8 cellular contexts compared by ENCODE assay signal in genomic region chr6:37256692-37257319, GRCh38. TPM values are rescaled to one million over a fixed set of nuclear protein-coding genes. Genes with fewer than 3 reads are reported as not detected.
DNase-seq lines count a peak whose midpoint lies in the region; ATAC-seq and TF ChIP-seq lines count a peak whose summit lies in the region.

No MANE protein-coding gene starts in this region.

- TF ChIP-seq CTCF in WERI-Rb-1 (IDR thresholded peaks at IDR 0.05; ENCODE audit: low read depth, low read length) (no peak), lower leg skin (IDR thresholded peaks at IDR 0.05) (no peak)

- ATAC-seq in right cardiac atrium, result no peak
- ATAC-seq in stimulated activated effector memory CD8-positive, alpha-beta T cell treated with anti-CD3 and anti-CD28 coated beads, Interleukin-12 subunit alpha, Interleukin-12 subunit beta, amount 100 ng/mL, for 72 hours, result no peak

- intact Hi-C loops in right cardiac atrium (cut with DNase I), result no loop called here
- intact Hi-C loops in lower leg skin (cut with DNase I; ENCODE audit: low total_unique reads), result no loop called here

- WGBS in right cardiac atrium, result 52% methylated on average over 12 of the region's 12 CpGs
- 45 to 51% methylated on average over 12 of the region's 12 CpGs for WGBS in lower leg skin, 2 donors

- H3K4me1 ChIP-seq in right cardiac atrium (ENCODE audit: control insufficient read depth, insufficient read depth, low read length), result peaks cover 2% of the 10 kb centered on the region

- peaks cover 4% of the 10 kb centered on the region; the same call in 1 of the 2 replicates for H3K36me3 ChIP-seq in WERI-Rb-1

- H3K4me3 ChIP-seq in WERI-Rb-1 (ENCODE audit: low read depth, low read length) (peak overlapping the region; percentile 62), right cardiac atrium (ENCODE audit: low read length) (peak overlapping the region; percentile 87), lower leg skin (ENCODE audit: low read depth, poor library complexity, severe bottlenecking) (no peak overlapping the region)

- no peak for TF ChIP-seq POLR2A in lower leg skin (IDR thresholded peaks at IDR 0.05)

- no peaks in the 10 kb centered on the region for H3K27me3 ChIP-seq in WERI-Rb-1 (ENCODE audit: insufficient read depth, low read depth, severe bottlenecking)
- no peaks in the 10 kb centered on the region for H3K27me3 ChIP-seq in right cardiac atrium (ENCODE audit: control insufficient read depth, insufficient read depth)

- H3K9me3 ChIP-seq in WERI-Rb-1 (ENCODE audit: severe bottlenecking), result no peaks in the 10 kb centered on the region
- H3K9me3 ChIP-seq in right cardiac atrium (ENCODE audit: control insufficient read depth, low read length), result no peaks in the 10 kb centered on the region

- H3K4me3 Mint-ChIP-seq in stimulated activated effector memory CD8-positive, alpha-beta T cell treated with anti-CD3 and anti-CD28 coated beads, Interleukin-12 subunit alpha, Interleukin-12 subunit beta, amount 100 ng/mL, for 72 hours, result peak overlapping the region; percentile 95

- H3K4me1 Mint-ChIP-seq in stimulated activated effector memory CD8-positive, alpha-beta T cell treated with anti-CD3 and anti-CD28 coated beads, Interleukin-12 subunit alpha, Interleukin-12 subunit beta, amount 100 ng/mL, for 72 hours, result peaks cover 42% of the 10 kb centered on the region

- H3K36me3 Mint-ChIP-seq in stimulated activated effector memory CD8-positive, alpha-beta T cell treated with anti-CD3 and anti-CD28 coated beads, Interleukin-12 subunit alpha, Interleukin-12 subunit beta, amount 100 ng/mL, for 72 hours, result peaks cover 14% of the 10 kb centered on the region

- peak overlapping the region; percentile 99 for H3K27ac Mint-ChIP-seq in stimulated activated effector memory CD8-positive, alpha-beta T cell treated with anti-CD3 and anti-CD28 coated beads, Interleukin-12 subunit alpha, Interleukin-12 subunit beta, amount 100 ng/mL, for 72 hours

- H3K27ac ChIP-seq in WERI-Rb-1, result peak overlapping the region; percentile 20
- no peak overlapping the region for H3K27ac ChIP-seq in right cardiac atrium (ENCODE audit: low read length)

- DNase-seq in SIG-M5 treated with dmso at 0.1 percent for 504 hours (lab: John Stamatoyannopoulos, UW; ENCODE audit: unreplicated experiment) (peak; percentile 64), SIG-M5 (lab: John Stamatoyannopoulos, UW) (no peak), WERI-Rb-1 (no peak), right cardiac atrium (no peak), lower leg skin (ENCODE audit: low spot score in 2 of 2) (no peak), NCI-H1694 (lab: John Stamatoyannopoulos, UW) (no peak), GOT3 (lab: John Stamatoyannopoulos, UW) (no peak)
- no peak for DNase-seq in stimulated activated effector memory CD8-positive, alpha-beta T cell treated with anti-CD3 and anti-CD28 coated beads, Interleukin-12 subunit alpha, Interleukin-12 subunit beta, amount 100 ng/mL, for 72 hours (ENCODE audit: low spot score in 2 of 2)

- no peaks in the 10 kb centered on the region for H3K9me3 Mint-ChIP-seq in stimulated activated effector memory CD8-positive, alpha-beta T cell treated with anti-CD3 and anti-CD28 coated beads, Interleukin-12 subunit alpha, Interleukin-12 subunit beta, amount 100 ng/mL, for 72 hours

RNA-seq across cellular contexts. Expression of gene TBC1D22B, which starts 0.8 kb away (rescaled TPM):
- 1 to 10 TPM; 6.4 to 9.2 (median 7.7) TPM for total RNA-seq in right cardiac atrium
- polyA plus RNA-seq in right cardiac atrium, result 4.6 TPM
- 10 to 100 TPM; 14.8 to 19.6 (median 17.6) TPM for total RNA-seq in lower leg skin

RNA-seq across cellular contexts. Expression of gene TMEM217, which starts 1.1 kb away (rescaled TPM):
- total RNA-seq in right cardiac atrium, result 1 to 10 TPM in 1 of 4 donors, under 1 TPM in 1, not detected in 2; 0.15 to 1.0 TPM
- polyA plus RNA-seq in right cardiac atrium, result 0.16 TPM
- total RNA-seq in lower leg skin, result 1 to 10 TPM in 2 of 4 donors, under 1 TPM in 2; 0.46 to 2.3 (median 1.0) TPM
